In the genomic region with DNA sequence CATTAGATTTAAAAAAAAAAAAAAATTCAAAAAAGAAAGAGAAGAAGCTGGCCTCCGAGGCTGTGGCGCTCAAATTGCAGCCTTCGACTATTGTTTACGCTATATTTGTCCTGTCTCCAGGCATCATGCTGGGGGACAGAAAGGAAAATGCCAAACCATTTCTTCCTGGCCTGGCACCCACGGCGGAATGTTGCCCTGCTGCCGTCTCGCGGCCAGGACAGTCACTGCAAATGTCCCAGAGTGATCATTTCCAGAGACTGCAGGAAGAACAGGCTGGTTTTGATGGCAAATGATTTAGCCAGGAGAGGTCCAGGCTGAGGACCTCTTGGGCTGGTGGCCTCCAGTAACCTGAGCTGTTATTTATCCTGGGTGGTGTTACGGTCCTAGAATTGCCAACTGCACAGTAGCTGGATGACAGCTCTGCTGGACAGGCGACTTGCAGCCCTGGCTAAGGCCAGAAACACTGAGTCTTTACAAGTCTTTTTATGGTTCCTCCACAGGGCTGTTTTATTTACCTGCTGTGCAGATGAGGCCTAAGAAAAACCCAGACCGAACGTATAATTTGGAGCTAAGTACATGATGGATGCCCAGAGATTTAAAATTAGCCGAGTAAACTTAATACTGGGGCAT, we compare ENCODE assay signal across 8 cellular contexts. TPM values are rescaled to one million over a fixed set of nuclear protein-coding genes. Genes with fewer than 3 reads are reported as not detected.
A peak's percentile ranks its signal among the peaks of the same experiment; 100 is the strongest.
DNase-seq lines count a peak whose midpoint lies in the region; TF ChIP-seq lines count a peak whose summit lies in the region.

No MANE protein-coding gene starts in this region.

- no peaks in the 10 kb centered on the region for H3K36me3 ChIP-seq in vagina

- peak overlapping the region; percentile 60 for H3K27ac ChIP-seq in vagina

- no peak for TF ChIP-seq CTCF in mesothelial cell of epicardium (IDR thresholded peaks at IDR 0.05; ENCODE audit: unreplicated experiment)
- peak in 2 of 3 experiments; percentile 13 to 46 for TF ChIP-seq CTCF in vagina (IDR thresholded peaks at IDR 0.05)

- H3K9me3 ChIP-seq in vagina: no peaks in the 10 kb centered on the region

- peaks cover 17% of the 10 kb centered on the region for H3K4me1 ChIP-seq in vagina

- peak overlapping the region; percentile 30 for H3K27ac Mint-ChIP-seq in mesothelial cell of epicardium

- TF ChIP-seq POLR2A in vagina (IDR thresholded peaks at IDR 0.05): no peak

- H3K9me3 Mint-ChIP-seq in mesothelial cell of epicardium: no peaks in the 10 kb centered on the region

- H3K4me1 Mint-ChIP-seq in mesothelial cell of epicardium: peaks cover 1% of the 10 kb centered on the region

- no peak overlapping the region for H3K4me3 Mint-ChIP-seq in mesothelial cell of epicardium

- H3K27me3 Mint-ChIP-seq in mesothelial cell of epicardium (ENCODE audit: low read depth): peaks cover 21% of the 10 kb centered on the region

- DNase-seq in NCI-H82 (lab: John Stamatoyannopoulos, UW): peak; percentile 15
- DNase-seq in NCI-H82 treated with DMSO at 0.1 percent for 48 hours (lab: John Stamatoyannopoulos, UW; ENCODE audit: unreplicated experiment): no peak
- peak; percentile 31 to 68 for DNase-seq in dermis microvascular lymphatic vessel endothelial cell (ENCODE audit: low read depth in 2 of 2)
- DNase-seq in mesothelial cell of epicardium (ENCODE audit: low spot score in 2 of 2, unreplicated experiment in 2 of 2): no peak
- no peak for DNase-seq in vagina (ENCODE audit: extremely low spot score in 2 of 2)
- DNase-seq in HCEC 1CT: no peak
- DNase-seq in NCI-H2081 (lab: John Stamatoyannopoulos, UW): no peak
- no peak for DNase-seq in effector CD8-positive, alpha-beta T cell (lab: John Stamatoyannopoulos, UW)

- intact Hi-C loops in vagina (cut with DNase I): no loop called here

- H3K27me3 ChIP-seq in vagina: no peaks in the 10 kb centered on the region

- no peaks in the 10 kb centered on the region for H3K36me3 Mint-ChIP-seq in mesothelial cell of epicardium

- H3K4me3 ChIP-seq in vagina: no peak overlapping the region

RNA-seq across cellular contexts. Expression of gene LRRC38, which starts 30.2 kb away (rescaled TPM):
- total RNA-seq in dermis microvascular lymphatic vessel endothelial cell: under 0.01 and 0.13 TPM in 2 replicates
- not detected in 3 replicates for total RNA-seq in mesothelial cell of epicardium
- 2.5 TPM for total RNA-seq in vagina

RNA-seq across cellular contexts. Expression of gene PDPN, which starts 39.6 kb away (rescaled TPM):
- 70.3 and 118 TPM in 2 replicates for total RNA-seq in dermis microvascular lymphatic vessel endothelial cell
- total RNA-seq in mesothelial cell of epicardium: 102 to 108 TPM (median 105 TPM) in 3 replicates
- total RNA-seq in vagina: 43.7 TPM

Comparison
In these comparisons a context has a peak if more than half of its experiments do, and no peak if none do; other contexts are left out.
1. DNase-seq: peak in NCI-H82 (single experiment) and dermis microvascular lymphatic vessel endothelial cell (2 of 2); none in NCI-H82 treated with DMSO at 0.1 percent for 48 hours (single experiment), mesothelial cell of epicardium (0 of 2), vagina (0 of 2), HCEC 1CT (single experiment), NCI-H2081 (0 of 2) and effector CD8-positive, alpha-beta T cell (single experiment).